2 cellular contexts compared by ENCODE assay signal in genomic region chr13:63690672-63691071, GRCh38.
TF ChIP-seq lines count a peak whose summit lies in the region.

No MANE protein-coding gene starts in this region.

TF ChIP-seq in IMR-90, 13 proteins besides CTCF, POLR2A, EP300 and RAD21 (continued from another document):
- TF ChIP-seq SMC3 (IDR thresholded peaks at IDR 0.05; ENCODE audit: low read depth, low read length) (no peak), USF2 (IDR thresholded peaks at IDR 0.05; ENCODE audit: low read depth, low read length) (no peak), NFE2L2 (IDR thresholded peaks at IDR 0.05; ENCODE audit: low read depth, low read length) (no peak), CEBPB (IDR thresholded peaks at IDR 0.05; ENCODE audit: low read depth, low read length) (no peak)

TF ChIP-seq in SK-N-SH treated with all-trans-retinoic acid at 6 μM for 48 hours, 23 proteins besides CTCF, POLR2A, EP300 and RAD21 (continued from another document):
- TF ChIP-seq CSRNP3 (CRISPR knock-in tag; IDR thresholded peaks at IDR 0.05): 0 out of 2 replicates have a peak, but pooled peaks have one; percentile 23
